ENCODE assay signal across 12 cellular contexts in genomic region chr21:42844411-42845113, GRCh38. TPM values are rescaled to one million over a fixed set of nuclear protein-coding genes. Genes with fewer than 3 reads are reported as not detected.
DNase-seq lines count a peak whose midpoint lies in the region; ATAC-seq and TF ChIP-seq lines count a peak whose summit lies in the region.
"Had no signal": no experiment of that assay in that cellular context is flagged by ENCODE, and none has a peak within 500 bp of the region (broad histone marks: within the 10 kb centered on the region; RNA-seq: fewer than 3 reads in every experiment).

No MANE protein-coding gene starts in this region.

- H3K27ac ChIP-seq in C4-2B = peak overlapping the region; percentile 38
- peak overlapping the region; percentile 9 for H3K27ac ChIP-seq in psoas muscle
- H3K27ac ChIP-seq: cardiac muscle cell had no signal

- DNase-seq in activated CD8-positive, alpha-beta memory T cell treated with anti-CD3 and anti-CD28 coated beads, Interleukin-2, amount 50 U/mL, for 48 hours = peak; percentile 44
- DNase-seq in left cardiac atrium (no peak), psoas muscle (peak; percentile 43 to 82), middle frontal gyrus (ENCODE audit: extremely low spot score, low spot score) (no peak), omental fat pad (ENCODE audit: low spot score) (no peak), NCI-H345 treated with DMSO at 0.1 percent for 48 hours (lab: John Stamatoyannopoulos, UW; ENCODE audit: unreplicated experiment) (no peak), DMS79 (lab: John Stamatoyannopoulos, UW) (no peak)
- DNase-seq: activated CD8-positive, alpha-beta T cell treated with anti-CD3 and anti-CD28 coated beads, Interleukin-2, amount 10 ng/mL, durations not matched to agents 7 days and 5 days; NCI-H69 had no signal

- peaks cover 9% of the 10 kb centered on the region for H3K4me1 ChIP-seq in psoas muscle

- TF ChIP-seq CTCF in C4-2B (conservative IDR thresholded peaks at IDR 0.05) (no peak), psoas muscle (IDR thresholded peaks at IDR 0.05) (no peak), omental fat pad (IDR thresholded peaks at IDR 0.05) (no peak)

- 49 to 69% (median 57%) methylated on average over 22 of the region's 22 CpGs for WGBS in psoas muscle, 3 donors

- ATAC-seq in left cardiac atrium (peak; percentile 78 to 89), psoas muscle (peak; percentile 71 to 92 (median 82)), omental fat pad (ENCODE audit: low FRiP score) (no peak)
- ATAC-seq: activated CD8-positive, alpha-beta T cell treated with anti-CD3 and anti-CD28 coated beads, Interleukin-2, amount 10 ng/mL, durations not matched to agents 7 days and 5 days had no signal

- no peak overlapping the region for H3K4me3 ChIP-seq in psoas muscle
- H3K4me3 ChIP-seq: cardiac muscle cell, skin epidermis had no signal

- intact Hi-C loops in left cardiac atrium (cut with DNase I) = no loop called here
- intact Hi-C loops in psoas muscle (cut with DNase I) = no loop called here

- no peaks in the 10 kb centered on the region for H3K9me3 ChIP-seq in psoas muscle

- H3K36me3 ChIP-seq in psoas muscle (ENCODE audit: insufficient read depth in 1 of 2, low read depth in 1 of 2) = peaks cover 6 to 68% of the 10 kb centered on the region in 2 donors

- H3K27me3 ChIP-seq in psoas muscle (ENCODE audit: insufficient read depth in 3 of 3, low read length in 2 of 3) = no peaks in the 10 kb centered on the region
- H3K27me3 ChIP-seq: cardiac muscle cell had no signal

RNA-seq across cellular contexts. Expression of gene WDR4, which starts 34.8 kb away (rescaled TPM):
- total RNA-seq in left cardiac atrium (1 to 10 TPM; 6.5 to 9.9 TPM), psoas muscle (10 to 100 TPM in 3 of 4 donors, 1 to 10 TPM in 1; 4.8 to 16.4 (median 10.8) TPM), omental fat pad (10 to 100 TPM in 2 of 4 donors, 1 to 10 TPM in 2; 8.5 to 28.3 (median 13.6) TPM)
- 10 to 100 TPM; 10.9 to 40.2 (median 26.4) TPM for polyA plus RNA-seq in psoas muscle

RNA-seq across cellular contexts. Expression of gene NDUFV3, which starts 48.5 kb away (rescaled TPM):
- total RNA-seq in left cardiac atrium = 10 to 100 TPM; 46.4 to 49.7 TPM
- 100 to 1,000 TPM in 1 of 4 donors, 10 to 100 TPM in 3; 69.1 to 105 (median 88.0) TPM for total RNA-seq in psoas muscle
- 10 to 100 TPM; 37.3 to 74.8 (median 55.0) TPM for polyA plus RNA-seq in psoas muscle
- total RNA-seq in omental fat pad = 10 to 100 TPM; 45.4 to 79.0 (median 51.9) TPM

Comparison
In these comparisons a context has a peak if more than half of its experiments do, and no peak if none do; other contexts are left out.
1. DNase-seq: peak in activated CD8-positive, alpha-beta memory T cell treated with anti-CD3 and anti-CD28 coated beads, Interleukin-2, amount 50 U/mL, for 48 hours (single experiment) and psoas muscle (2 of 2); none in left cardiac atrium (single experiment), middle frontal gyrus (single experiment), omental fat pad (single experiment), NCI-H345 treated with DMSO at 0.1 percent for 48 hours (single experiment) and DMS79 (single experiment).